ENCODE assay signal across 15 cellular contexts in genomic region chr3:22113453-22113852, GRCh38.
DNase-seq lines count a peak whose midpoint lies in the region; ATAC-seq and TF ChIP-seq lines count a peak whose summit lies in the region.
"Had no signal": no experiment of that assay in that cellular context is flagged by ENCODE, and none has a peak within 500 bp of the region (broad histone marks: within the 10 kb centered on the region; RNA-seq: fewer than 3 reads in every experiment).

No MANE protein-coding gene starts in this region.

- intact Hi-C loops in PC-3 (cut with micrococcal nuclease) = loop anchor here (10.0 kb wide), 2 partner anchors 571 to 1889 kb away; no protein-coding TSS in a partner anchor

- no peak overlapping the region for H3K4ac ChIP-seq in neuronal stem cell (ENCODE audit: low read length)

- in situ Hi-C loops in brain microvascular endothelial cell (cut with HindIII; ENCODE audit: low pct_ligation_motif_present, low sequenced_read_pairs) = no loop called here

- H4K8ac ChIP-seq in neuronal stem cell (ENCODE audit: low read depth, low read length) = no peak overlapping the region

- no peak overlapping the region for H2BK5ac ChIP-seq in neuronal stem cell (ENCODE audit: low read length)

- peak; percentile 84 for ATAC-seq in PC-3
- no peak for ATAC-seq in upper lobe of left lung (ENCODE audit: low FRiP score in 2 of 2)
- ATAC-seq in GM18517 (IDR thresholded peaks at IDR 0.05; ENCODE audit: unreplicated experiment) = no peak

- POLR2A ChIA-PET in PC-3 (lab: Charles Lee; ENCODE audit: unreplicated experiment) = interaction anchor here (0.6 kb wide), 1 partner anchor 19 kb away, joined by 4 read pairs; no protein-coding TSS in a partner anchor

- 83 to 87% methylated on average over 3 of the region's 3 CpGs for WGBS in upper lobe of left lung, 2 donors
- no CpG with 5 or more reads among the region's 3 CpGs for WGBS in neuronal stem cell (ENCODE audit: extremely low coverage in 2 of 2, insufficient read length in 2 of 2, insufficient replicate concordance in 1 of 2), 2 donors

- H2BK120ac ChIP-seq in neuronal stem cell (ENCODE audit: low read depth, low read length) = no peak overlapping the region

- no peak overlapping the region for H2AFZ ChIP-seq in PC-3 (ENCODE audit: low read length)
- H2AFZ ChIP-seq in neuronal stem cell (ENCODE audit: low read length) = no peak overlapping the region
- H2AFZ ChIP-seq: GM23248 had no signal

- no peak for TF ChIP-seq CTCF in PC-3 (conservative IDR thresholded peaks at IDR 0.05; ENCODE audit: low read depth, low read length)
- TF ChIP-seq CTCF in brain microvascular endothelial cell (IDR thresholded peaks at IDR 0.05; ENCODE audit: low read depth, low read length, missing control alignments) = no peak
- no peak for TF ChIP-seq CTCF in fibroblast of mammary gland (conservative IDR thresholded peaks at IDR 0.05; ENCODE audit: control insufficient read depth, insufficient read depth, low read depth, low read length)
- no peak for TF ChIP-seq CTCF in upper lobe of left lung (IDR thresholded peaks at IDR 0.05)

- H4K91ac ChIP-seq in neuronal stem cell (ENCODE audit: low read depth, low read length, poor library complexity) = no peak overlapping the region

- CTCF ChIA-PET in PC-3 (lab: Charles Lee) = no interaction called here

- peak overlapping the region; percentile 16; the same call in 1 of the 2 replicates for H3K4me2 ChIP-seq in PC-3 (ENCODE audit: low read length)
- no peak overlapping the region for H3K4me2 ChIP-seq in neuronal stem cell (ENCODE audit: insufficient read depth, low read length, poor library complexity, severe bottlenecking)

- DNase-seq in PC-3 (peak; percentile 70), brain microvascular endothelial cell (peak; percentile 12), fibroblast of mammary gland (ENCODE audit: low read depth) (peak; percentile 18), upper lobe of left lung (no peak), neuronal stem cell (ENCODE audit: low spot score) (no peak)
- DNase-seq: C1 segment of cervical spinal cord; Calu3; CD4-positive, alpha-beta memory T cell; COR-L47; DMS153; DND-41; GM23248; H7; HCEC 1CT had no signal

- H3K79me1 ChIP-seq in neuronal stem cell (ENCODE audit: low read depth, low read length) = no peaks in the 10 kb centered on the region

- peaks cover 38% of the 10 kb centered on the region for H3K4me1 ChIP-seq in PC-3 (ENCODE audit: insufficient read depth, low read length)
- H3K4me1 ChIP-seq in upper lobe of left lung = no peaks in the 10 kb centered on the region
- no peaks in the 10 kb centered on the region for H3K4me1 ChIP-seq in neuronal stem cell (ENCODE audit: control insufficient read depth in 2 of 2, insufficient read depth in 1 of 2, low read depth in 1 of 2, low read length in 2 of 2)

- no peak for TF ChIP-seq EP300 in upper lobe of left lung (IDR thresholded peaks at IDR 0.05)

- H3K9me2 ChIP-seq in PC-3 (replicated peaks; ENCODE audit: low read length) = no peaks in the 10 kb centered on the region

- H3K14ac ChIP-seq in neuronal stem cell (ENCODE audit: low read length) = no peak overlapping the region

- H3K36me3 ChIP-seq in PC-3 (ENCODE audit: low read depth, low read length) (no peaks in the 10 kb centered on the region), brain microvascular endothelial cell (replicated peaks) (no peaks in the 10 kb centered on the region), upper lobe of left lung (no peaks in the 10 kb centered on the region), neuronal stem cell (replicated peaks in 1 of 2; ENCODE audit: control insufficient read depth in 2 of 2, insufficient read depth in 2 of 2, low read length in 2 of 2) (no peaks in the 10 kb centered on the region)

- H3K9me3 ChIP-seq in PC-3 (ENCODE audit: low read length) (no peaks in the 10 kb centered on the region), upper lobe of left lung (no peaks in the 10 kb centered on the region), neuronal stem cell (replicated peaks in 1 of 2; ENCODE audit: control insufficient read depth in 2 of 2, insufficient read depth in 1 of 2, low read depth in 1 of 2, low read length in 2 of 2) (no peaks in the 10 kb centered on the region)

- H3K18ac ChIP-seq in neuronal stem cell (ENCODE audit: low read length) = no peak overlapping the region

- no peak overlapping the region for H3K23ac ChIP-seq in neuronal stem cell (ENCODE audit: low read depth, low read length, poor library complexity)

- no peak overlapping the region for H3K27ac ChIP-seq in PC-3 (ENCODE audit: low read length)
- no peak overlapping the region for H3K27ac ChIP-seq in brain microvascular endothelial cell
- H3K27ac ChIP-seq in upper lobe of left lung = no peak overlapping the region
- H3K27ac ChIP-seq in neuronal stem cell (replicated peaks; ENCODE audit: low read length) = no peak overlapping the region
- H3K27ac ChIP-seq: GM23248 had no signal

- H3K27me3 ChIP-seq in PC-3 (ENCODE audit: low read length) (no peaks in the 10 kb centered on the region), brain microvascular endothelial cell (replicated peaks) (no peaks in the 10 kb centered on the region), upper lobe of left lung (no peaks in the 10 kb centered on the region), neuronal stem cell (ENCODE audit: control insufficient read depth in 3 of 3, insufficient read depth in 3 of 3, low read depth in 1 of 3, low read length in 3 of 3) (no peaks in the 10 kb centered on the region)

- H3K4me3 ChIP-seq in PC-3 (ENCODE audit: low read length) (no peak overlapping the region), brain microvascular endothelial cell (ENCODE audit: low read depth, low read length) (no peak overlapping the region), fibroblast of mammary gland (ENCODE audit: control insufficient read depth, low read depth, low read length) (no peak overlapping the region), upper lobe of left lung (no peak overlapping the region), neuronal stem cell (ENCODE audit: low read length in 2 of 2) (no peak overlapping the region)
- H3K4me3 ChIP-seq: GM23248 had no signal

- no peaks in the 10 kb centered on the region for H4K20me1 ChIP-seq in PC-3 (ENCODE audit: low read length)

- no peaks in the 10 kb centered on the region for H3F3A ChIP-seq in PC-3 (ENCODE audit: low read length, unreplicated experiment)

- no peaks in the 10 kb centered on the region for H3K79me2 ChIP-seq in PC-3 (ENCODE audit: low read length)

- no peak overlapping the region for H2BK12ac ChIP-seq in neuronal stem cell (ENCODE audit: low read length)

- no peak for TF ChIP-seq POLR2A in upper lobe of left lung (IDR thresholded peaks at IDR 0.05)

- H2AK5ac ChIP-seq in neuronal stem cell (ENCODE audit: low read depth, low read length) = no peak overlapping the region

- H3K9ac ChIP-seq in PC-3 (ENCODE audit: low read length) (no peak overlapping the region), neuronal stem cell (ENCODE audit: low read depth, low read length, poor library complexity) (no peak overlapping the region)
- H3K9ac ChIP-seq: GM23248 had no signal

- no TSS peak for BruUV-seq in PC-3 (replicated peaks; lab: Mats Ljungman, UMichigan)

- H2BK15ac ChIP-seq in neuronal stem cell (ENCODE audit: low read length) = no peak overlapping the region

Comparison
In these comparisons a context has a peak if more than half of its experiments do, and no peak if none do; other contexts are left out.
1. DNase-seq: peak in PC-3 (single experiment), brain microvascular endothelial cell (single experiment) and fibroblast of mammary gland (single experiment); none in upper lobe of left lung (0 of 2) and neuronal stem cell (single experiment).